ENCODE assay signal across 8 cellular contexts in genomic region chr9:98795970-98796363, GRCh38. TPM values are rescaled to one million over a fixed set of nuclear protein-coding genes. Genes with fewer than 3 reads are reported as not detected.
DNase-seq lines count a peak whose midpoint lies in the region; ATAC-seq, FAIRE-seq and TF ChIP-seq lines count a peak whose summit lies in the region.

No MANE protein-coding gene starts in this region.

- intact Hi-C loops in ascending aorta (cut with DNase I) = loop anchor here (2.0 to 10.0 kb wide), 7 partner anchors 193 to 1631 kb away; partner anchors contain the start of genes ANP32B, ERP44, INVS and MSANTD3

- FAIRE-seq in keratinocyte (lab: Jason Lieb, UNC) = no peak
- FAIRE-seq in RCC 7860 (lab: Jason Lieb, UNC) = no peak

- DNase-seq in G401 (ENCODE audit: low spot score) = peak; percentile 25
- no peak for DNase-seq in ascending aorta (ENCODE audit: low spot score in 2 of 2)
- DNase-seq in keratinocyte (ENCODE audit: low read depth, low spot score) = no peak
- peak; percentile 44 for DNase-seq in stimulated activated CD8-positive, alpha-beta memory T cell treated with anti-CD3 and anti-CD28 coated beads, Interleukin-4, amount 100 ng/mL, for 48 hours
- no peak for DNase-seq in cerebellar nuclear complex (lab: John Stamatoyannopoulos, UW)
- no peak for DNase-seq in RCC 7860 (ENCODE audit: low spot score)

- dilution Hi-C loops in keratinocyte (cut with MboI; ENCODE audit: extremely low pct_ligation_motif_present, low sequenced_read_pairs) = no loop called here

- no peaks in the 10 kb centered on the region for H3K9me1 ChIP-seq in keratinocyte (ENCODE audit: control insufficient read depth, extremely low read depth, insufficient read depth, low read length)

- H3K36me3 ChIP-seq in KMS-11 (ENCODE audit: insufficient read depth) (no peaks in the 10 kb centered on the region), ascending aorta (no peaks in the 10 kb centered on the region), keratinocyte (ENCODE audit: control insufficient read depth in 2 of 2, extremely low read depth in 1 of 2, insufficient read depth in 2 of 2, low read length in 2 of 2) (peaks cover 0 to 5% of the 10 kb centered on the region in 2 experiments)

- in situ Hi-C loops in G401 (cut with HindIII; ENCODE audit: low sequenced_read_pairs) = no loop called here

- H3K9me3 ChIP-seq in ascending aorta (no peaks in the 10 kb centered on the region), keratinocyte (ENCODE audit: control insufficient read depth, low read depth, low read length) (peaks cover 3% of the 10 kb centered on the region)

- H4K20me1 ChIP-seq in KMS-11 (ENCODE audit: insufficient read depth) (peaks cover 1% of the 10 kb centered on the region; the same call in 1 of the 2 replicates), keratinocyte (ENCODE audit: control insufficient read depth, extremely low read depth, insufficient read depth, low read length) (no peaks in the 10 kb centered on the region)

- H3K4me3 ChIP-seq in KMS-11 (IDR thresholded peaks at IDR 0.05; ENCODE audit: insufficient read depth, low read depth, low read length) = no peak overlapping the region
- H3K4me3 ChIP-seq in ascending aorta = peak overlapping the region; percentile 72
- peak overlapping the region; percentile 48 to 68 (median 62) for H3K4me3 ChIP-seq in keratinocyte (ENCODE audit: control insufficient read depth in 2 of 3, extremely low read depth in 1 of 3, insufficient read depth in 2 of 3, low read depth in 1 of 3, low read length in 3 of 3)

- TF ChIP-seq CTCF in KMS-11 (conservative IDR thresholded peaks at IDR 0.05; ENCODE audit: low read depth, low read length) (no peak), ascending aorta (IDR thresholded peaks at IDR 0.05) (no peak), keratinocyte (optimal IDR thresholded peaks at IDR 0.05 in 1 of 3, IDR thresholded peaks at IDR 0.05 in 1 of 3, conservative IDR thresholded peaks at IDR 0.05 in 1 of 3; ENCODE audit: extremely low read depth in 1 of 3, insufficient read depth in 2 of 3, low read length in 3 of 3) (no peak)

- H3K27ac ChIP-seq in KMS-11 (no peak overlapping the region), ascending aorta (peak overlapping the region; percentile 43 to 54), keratinocyte (ENCODE audit: control insufficient read depth, insufficient read depth, low read length) (peak overlapping the region; percentile 1)

- H3K4me2 ChIP-seq in KMS-11 (peak overlapping the region; percentile 92), keratinocyte (ENCODE audit: control insufficient read depth, extremely low read depth, insufficient read depth, low read depth, low read length) (peak overlapping the region; percentile 89)

- peak overlapping the region; percentile 38; the same call in 1 of the 2 replicates for H3K9ac ChIP-seq in KMS-11
- peak overlapping the region; percentile 65 for H3K9ac ChIP-seq in keratinocyte (ENCODE audit: control insufficient read depth, extremely low read depth, insufficient read depth, low read length)

- H3K27me3 ChIP-seq in KMS-11 (ENCODE audit: insufficient read depth, low read depth) (no peaks in the 10 kb centered on the region), ascending aorta (no peaks in the 10 kb centered on the region), keratinocyte (ENCODE audit: control insufficient read depth, extremely low read depth, insufficient read depth, low read length) (no peaks in the 10 kb centered on the region)

- H2AFZ ChIP-seq in KMS-11 (ENCODE audit: low read depth) (peak overlapping the region; percentile 75; the same call in 1 of the 2 replicates), keratinocyte (ENCODE audit: control insufficient read depth, low read length) (peak overlapping the region; percentile 66)

- H3K79me2 ChIP-seq in KMS-11 (ENCODE audit: insufficient read depth, low read depth) (peaks cover 7% of the 10 kb centered on the region; the same call in 1 of the 2 replicates), keratinocyte (ENCODE audit: control insufficient read depth, insufficient read depth, low read length) (peaks cover 24% of the 10 kb centered on the region)

- ATAC-seq in GM21619 (IDR thresholded peaks at IDR 0.05; ENCODE audit: unreplicated experiment) = peak; percentile 30

- peaks cover 27% of the 10 kb centered on the region for H3K4me1 ChIP-seq in KMS-11 (ENCODE audit: low read depth, poor library complexity, severe bottlenecking)
- peaks cover 0 to 13% of the 10 kb centered on the region in 2 donors for H3K4me1 ChIP-seq in ascending aorta
- peaks cover 31% of the 10 kb centered on the region for H3K4me1 ChIP-seq in keratinocyte (ENCODE audit: control insufficient read depth, extremely low read depth, insufficient read depth, low read length)

RNA-seq across cellular contexts. Expression of gene ANKS6, which starts 0.4 kb away (rescaled TPM):
- 55.6 and 59.3 TPM in 2 replicates for total RNA-seq in G401 (2014; rRNA removed; shearing (Covaris generic))
- total RNA-seq in ascending aorta = 13.0 TPM
- polyA plus RNA-seq in keratinocyte = 11.5 to 14.4 TPM (median 13.5 TPM) in 3 replicates
- polyA plus RNA-seq in keratinocyte (2011; ENCODE audit: low read depth) = 10.0 TPM
- 9.6 and 11.6 TPM in 2 replicates for polyA plus RNA-seq in keratinocyte (2011; cell fraction: cytosol; rRNA removed)
- 21.0 and 23.5 TPM in 2 replicates for polyA plus RNA-seq in keratinocyte (2011; cell fraction: nucleus; rRNA removed)
- 11.2 and 18.3 TPM in 2 replicates for polyA plus RNA-seq in keratinocyte (2012; ENCODE audit: low replicate concordance)
- polyA minus RNA-seq in keratinocyte = 10.9 to 16.3 TPM (median 16.3 TPM) in 3 replicates
- 14.6 TPM for polyA minus RNA-seq in keratinocyte (2011; cell fraction: cytosol; rRNA and poly(A)+ RNA removed)
- 8.4 and 12.4 TPM in 2 replicates for polyA minus RNA-seq in keratinocyte (2011; cell fraction: nucleus; rRNA and poly(A)+ RNA removed)

RNA-seq across cellular contexts. Expression of gene GALNT12, which starts 11.5 kb away (rescaled TPM):
- total RNA-seq in G401 (2014; rRNA removed; shearing (Covaris generic)) = 5.6 and 9.5 TPM in 2 replicates
- 0.53 TPM for total RNA-seq in ascending aorta
- 1.1 to 1.8 TPM (median 1.2 TPM) in 3 replicates for polyA plus RNA-seq in keratinocyte
- polyA plus RNA-seq in keratinocyte (2011; ENCODE audit: low read depth) = 0.60 TPM
- 0.44 and 0.74 TPM in 2 replicates for polyA plus RNA-seq in keratinocyte (2011; cell fraction: cytosol; rRNA removed)
- polyA plus RNA-seq in keratinocyte (2011; cell fraction: nucleus; rRNA removed) = 1.5 and 1.6 TPM in 2 replicates
- polyA plus RNA-seq in keratinocyte (2012; ENCODE audit: low replicate concordance) = 0.21 and 1.3 TPM in 2 replicates
- 0.49 to 1.4 TPM (median 1.0 TPM) in 3 replicates for polyA minus RNA-seq in keratinocyte
- polyA minus RNA-seq in keratinocyte (2011; cell fraction: cytosol; rRNA and poly(A)+ RNA removed) = 0.96 TPM
- 1.2 and 1.5 TPM in 2 replicates for polyA minus RNA-seq in keratinocyte (2011; cell fraction: nucleus; rRNA and poly(A)+ RNA removed)

Comparison
In these comparisons a context has a peak if more than half of its experiments do, and no peak if none do; other contexts are left out.
1. DNase-seq: peak in G401 (single experiment) and stimulated activated CD8-positive, alpha-beta memory T cell treated with anti-CD3 and anti-CD28 coated beads, Interleukin-4, amount 100 ng/mL, for 48 hours (single experiment); none in ascending aorta (0 of 2), keratinocyte (single experiment), cerebellar nuclear complex (0 of 2) and RCC 7860 (single experiment).